21 cellular contexts compared by ENCODE assay signal in genomic region chr17:65000798-65001197, GRCh38.
"Had no signal": no experiment of that assay in that cellular context is flagged by ENCODE, and none has a peak within 500 bp of the region (broad histone marks: within the 10 kb centered on the region; RNA-seq: fewer than 3 reads in every experiment).

No MANE protein-coding gene starts in this region.

- H3K9me3 Mint-ChIP-seq: natural killer cell; stimulated activated effector memory CD8-positive, alpha-beta T cell treated with anti-CD3 and anti-CD28 coated beads, Interleukin-12 subunit alpha, Interleukin-12 subunit beta, amount 100 ng/mL, for 72 hours; stimulated activated naive CD8-positive, alpha-beta T cell treated with anti-CD3 and anti-CD28 coated beads, Interleukin-15, Interleukin-2, amounts not matched to agents 100 ng/mL and 50 ng/mL, for 24 hours had no signal

- H3K9ac ChIP-seq: neural progenitor cell, parathyroid adenoma had no signal

- H3K4me3 ChIP-seq: colonic mucosa, esophagus squamous epithelium, hepatocyte, neural progenitor cell, psoas muscle, right lobe of liver, testis, tibial nerve had no signal

- H3K27ac ChIP-seq: colonic mucosa, esophagus squamous epithelium, hepatocyte, neural progenitor cell, parathyroid adenoma, psoas muscle, right lobe of liver, testis, tibial nerve had no signal

- H3K27me3 ChIP-seq: colonic mucosa, esophagus squamous epithelium, hepatocyte, neural progenitor cell, right lobe of liver, testis, tibial nerve had no signal

- H3K9me3 ChIP-seq: colonic mucosa, esophagus squamous epithelium, psoas muscle, right lobe of liver, testis, tibial nerve had no signal

- H3K36me3 ChIP-seq: colonic mucosa, esophagus squamous epithelium, neural progenitor cell, right lobe of liver, tibial nerve had no signal

- H3K4me1 ChIP-seq: colonic mucosa, esophagus squamous epithelium, neural progenitor cell, parathyroid adenoma had no signal

- H2AFZ ChIP-seq: hepatocyte, neural progenitor cell, parathyroid adenoma had no signal

- H3K4me2 ChIP-seq: hepatocyte, neural progenitor cell had no signal

- H3K79me2 ChIP-seq: hepatocyte, parathyroid adenoma had no signal

- H3K27ac Mint-ChIP-seq: stimulated activated naive CD8-positive, alpha-beta T cell treated with anti-CD3 and anti-CD28 coated beads, Interleukin-15, Interleukin-2, amounts not matched to agents 100 ng/mL and 50 ng/mL, for 24 hours had no signal

- H3K4me3 Mint-ChIP-seq: natural killer cell; neural progenitor cell; stimulated activated effector memory CD8-positive, alpha-beta T cell treated with anti-CD3 and anti-CD28 coated beads, Interleukin-12 subunit alpha, Interleukin-12 subunit beta, amount 100 ng/mL, for 72 hours; stimulated activated naive CD8-positive, alpha-beta T cell treated with anti-CD3 and anti-CD28 coated beads, Interleukin-15, Interleukin-2, amounts not matched to agents 100 ng/mL and 50 ng/mL, for 24 hours had no signal

- DNase-seq: colonic mucosa; dermis blood vessel endothelial cell; esophagus squamous epithelium; foreskin fibroblast; head of caudate nucleus; kidney; left cardiac atrium; natural killer cell; occipital lobe; psoas muscle; retina; right lobe of liver; stimulated activated CD4-positive, alpha-beta T cell treated with anti-CD3 and anti-CD28 coated beads, Interleukin-4, amount 100 ng/mL, for 1 hour; stimulated activated CD8-positive, alpha-beta memory T cell treated with anti-CD3 and anti-CD28 coated beads, Interleukin-4, amount 100 ng/mL, for 48 hours; testis had no signal

- H3K36me3 Mint-ChIP-seq: natural killer cell; stimulated activated effector memory CD8-positive, alpha-beta T cell treated with anti-CD3 and anti-CD28 coated beads, Interleukin-12 subunit alpha, Interleukin-12 subunit beta, amount 100 ng/mL, for 72 hours had no signal

- H3K27me3 Mint-ChIP-seq: stimulated activated naive CD8-positive, alpha-beta T cell treated with anti-CD3 and anti-CD28 coated beads, Interleukin-15, Interleukin-2, amounts not matched to agents 100 ng/mL and 50 ng/mL, for 24 hours had no signal
